Comparison of ENCODE assay signal across 1 cellular context in genomic region chr9:91422832-91423711, GRCh38.
TF ChIP-seq lines count a peak whose summit lies in the region.

No MANE protein-coding gene starts in this region.

TF ChIP-seq in H1, 55 proteins besides CTCF, POLR2A, EP300 and RAD21:
- no peak for TF ChIP-seq SRF (IDR thresholded peaks at IDR 0.05; ENCODE audit: low read depth, low read length)
- 0 out of 2 replicates have a peak, but pooled peaks have one; percentile 14 for TF ChIP-seq TAF1 (IDR thresholded peaks at IDR 0.05; ENCODE audit: low read depth, low read length)
- TF ChIP-seq CEBPB (IDR thresholded peaks at IDR 0.05; ENCODE audit: low read depth, low read length) = peak; percentile 87
- TF ChIP-seq CTBP2 (IDR thresholded peaks at IDR 0.05; ENCODE audit: borderline replicate concordance, insufficient read depth, insufficient read length, low read length) = no peak
- peak; percentile 65; the same call in 1 of the 2 replicates for TF ChIP-seq ATF2 (IDR thresholded peaks at IDR 0.05; ENCODE audit: low read length)
- TF ChIP-seq PHF8 (conservative IDR thresholded peaks at IDR 0.05; ENCODE audit: low read depth, low read length) = 0 out of 2 replicates have a peak, but pooled peaks have one; percentile 26
- no peak for TF ChIP-seq SP1 (IDR thresholded peaks at IDR 0.05; ENCODE audit: low read depth, low read length)
- peak; percentile 33 for TF ChIP-seq SAP30 (IDR thresholded peaks at IDR 0.05; ENCODE audit: insufficient read depth, insufficient replicate concordance, low read length)
- peak; percentile 10; the same call in 1 of the 2 replicates for TF ChIP-seq MAX (IDR thresholded peaks at IDR 0.05)
- 0 out of 4 replicates have a peak, but pooled peaks of 1 of the 2 experiments have one; percentile 8 for TF ChIP-seq SIN3A (conservative IDR thresholded peaks at IDR 0.05 in 1 of 2, IDR thresholded peaks at IDR 0.05 in 1 of 2; ENCODE audit: low read depth in 1 of 2, low read length in 2 of 2)
- peak; percentile 23 for TF ChIP-seq CREB1 (IDR thresholded peaks at IDR 0.05)
